8 cellular contexts compared by ENCODE assay signal in genomic region chr15:99566157-99566900, GRCh38. TPM values are rescaled to one million over a fixed set of nuclear protein-coding genes. Genes with fewer than 3 reads are reported as not detected.
A peak's percentile ranks its signal among the peaks of the same experiment; 100 is the strongest.
DNase-seq lines count a peak whose midpoint lies in the region; ATAC-seq, FAIRE-seq and TF ChIP-seq lines count a peak whose summit lies in the region.

No MANE protein-coding gene starts in this region.

- H3K4me3 ChIP-seq in bronchial epithelial cell (ENCODE audit: low read depth, low read length) (peak overlapping the region; percentile 61), kidney (ENCODE audit: low read length in 2 of 2) (peak overlapping the region; percentile 83)

- H3K36me3 ChIP-seq in bronchial epithelial cell (ENCODE audit: control insufficient read depth, insufficient read depth, low read length) (no peaks in the 10 kb centered on the region), kidney (ENCODE audit: control insufficient read depth in 1 of 2, insufficient read depth in 2 of 2, low read length in 2 of 2) (no peaks in the 10 kb centered on the region)

- H3K9me3 ChIP-seq in kidney (ENCODE audit: control insufficient read depth in 1 of 2, low read length in 2 of 2): no peaks in the 10 kb centered on the region

- no peak for ATAC-seq in HG03039 (IDR thresholded peaks at IDR 0.05; ENCODE audit: unreplicated experiment)

- intact Hi-C loops in kidney (cut with DNase I): no loop called here

- TF ChIP-seq CTCF in bronchial epithelial cell (IDR thresholded peaks at IDR 0.05; ENCODE audit: insufficient read depth, low read length, severe bottlenecking) (no peak), kidney (IDR thresholded peaks at IDR 0.05; ENCODE audit: borderline replicate concordance, extremely low read depth, insufficient read depth) (no peak)

- H3K27me3 ChIP-seq in bronchial epithelial cell (ENCODE audit: control insufficient read depth, insufficient read depth, low read length): no peaks in the 10 kb centered on the region

- H3K4me1 ChIP-seq in kidney (ENCODE audit: control insufficient read depth in 1 of 2, insufficient read depth in 1 of 2, low read depth in 1 of 2, low read length in 2 of 2): peaks cover 9 to 12% of the 10 kb centered on the region in 2 donors

- peak; percentile 31 for DNase-seq in stimulated activated CD4-positive, alpha-beta T cell treated with anti-CD3 and anti-CD28 coated beads, Interleukin-12 subunit alpha, Interleukin-12 subunit beta, amount 100 ng/mL, for 4 hours
- DNase-seq in stimulated activated CD4-positive, alpha-beta T cell treated with anti-CD3 and anti-CD28 coated beads, Interleukin-2, amount 100 ng/mL, for 48 hours: no peak
- DNase-seq in RPMI8226 (peak; percentile 53), bronchial epithelial cell (ENCODE audit: low read depth) (no peak), kidney (peak; percentile 79)
- peak; percentile 13 for DNase-seq in stimulated activated CD4-positive, alpha-beta T cell treated with anti-CD3 and anti-CD28 coated beads, Interleukin-4, amount 100 ng/mL, for 24 hours
- DNase-seq in effector CD4-positive, alpha-beta T cell: no peak

- FAIRE-seq in bronchial epithelial cell (lab: Jason Lieb, UNC) (no peak), kidney (lab: Jason Lieb, UNC) (no peak)

- peak overlapping the region; percentile 99 to 100 for H3K27ac ChIP-seq in kidney (ENCODE audit: low read depth in 2 of 2, low read length in 2 of 2)

- H3K9ac ChIP-seq in kidney (ENCODE audit: low read length in 2 of 2): peak overlapping the region; percentile 61 to 98

RNA-seq across cellular contexts. Expression of gene MEF2A, which starts 0.5 kb away (rescaled TPM):
- total RNA-seq in bronchial epithelial cell (11.1 and 13.4 TPM in 2 replicates), kidney (82.2 TPM)
- polyA plus RNA-seq in kidney (ENCODE audit: insufficient read depth, low read depth, low replicate concordance): 20.8 TPM

Comparison
In these comparisons a context has a peak if more than half of its experiments do, and no peak if none do; other contexts are left out.
1. DNase-seq: peak in stimulated activated CD4-positive, alpha-beta T cell treated with anti-CD3 and anti-CD28 coated beads, Interleukin-12 subunit alpha, Interleukin-12 subunit beta, amount 100 ng/mL, for 4 hours (single experiment), RPMI8226 (single experiment), kidney (single experiment) and stimulated activated CD4-positive, alpha-beta T cell treated with anti-CD3 and anti-CD28 coated beads, Interleukin-4, amount 100 ng/mL, for 24 hours (single experiment); none in stimulated activated CD4-positive, alpha-beta T cell treated with anti-CD3 and anti-CD28 coated beads, Interleukin-2, amount 100 ng/mL, for 48 hours (0 of 2), bronchial epithelial cell (single experiment) and effector CD4-positive, alpha-beta T cell (single experiment).